17 cellular contexts compared by ENCODE assay signal in the genomic region with DNA sequence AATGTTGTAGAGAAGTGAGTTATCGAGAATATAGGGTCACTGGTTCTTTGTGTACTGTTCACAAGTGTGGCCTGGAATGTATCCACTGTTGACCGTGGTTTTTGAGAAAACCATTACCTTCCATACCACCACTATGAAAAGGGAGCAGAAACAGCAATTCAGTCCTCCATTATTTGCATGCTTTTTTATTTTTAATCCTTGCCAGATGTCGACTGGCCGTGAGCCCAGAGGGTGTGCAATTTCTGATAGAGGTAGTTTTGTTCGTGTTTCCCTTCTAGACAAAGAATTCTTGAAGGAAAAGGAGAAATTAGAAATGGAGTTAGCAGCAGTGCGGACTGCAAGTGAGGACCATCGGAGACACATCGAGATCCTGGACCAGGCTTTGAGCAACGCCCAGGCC.
DNase-seq lines count a peak whose midpoint lies in the region; ATAC-seq and TF ChIP-seq lines count a peak whose summit lies in the region.
"Had no signal": no experiment of that assay in that cellular context is flagged by ENCODE, and none has a peak within 500 bp of the region (broad histone marks: within the 10 kb centered on the region; RNA-seq: fewer than 3 reads in every experiment).

No MANE protein-coding gene starts in this region.

- ATAC-seq in GM21717 (IDR thresholded peaks at IDR 0.05; ENCODE audit: unreplicated experiment) = no peak
- ATAC-seq: natural killer cell; stimulated activated naive B cell treated with anti-CD40 and anti-IgM and Interleukin-4, amounts not matched to agents 10 μg/mL and 1 μg/mL and 100 μg/mL, for 72 hours; upper lobe of right lung had no signal

- H3K27me3 ChIP-seq in SJCRH30 = no peaks in the 10 kb centered on the region
- no peaks in the 10 kb centered on the region for H3K27me3 ChIP-seq in testis
- H3K27me3 ChIP-seq: upper lobe of right lung had no signal

- no peaks in the 10 kb centered on the region for H3K9me3 Mint-ChIP-seq in activated naive CD4-positive, alpha-beta T cell treated with anti-CD3 and anti-CD28 coated beads, Interleukin-2, amount 50 U/mL, for 24 hours
- H3K9me3 Mint-ChIP-seq in activated naive CD4-positive, alpha-beta T cell treated with anti-CD3 and anti-CD28 coated beads, Interleukin-2, amount 10 ng/mL, durations not matched to agents 7 days and 5 days = no peaks in the 10 kb centered on the region
- H3K9me3 Mint-ChIP-seq: CD4-positive, alpha-beta T cell; natural killer cell had no signal

- no peaks in the 10 kb centered on the region for H3K27me3 Mint-ChIP-seq in activated naive CD4-positive, alpha-beta T cell treated with anti-CD3 and anti-CD28 coated beads, Interleukin-2, amount 50 U/mL, for 24 hours
- H3K27me3 Mint-ChIP-seq in activated naive CD4-positive, alpha-beta T cell treated with anti-CD3 and anti-CD28 coated beads, Interleukin-2, amount 10 ng/mL, durations not matched to agents 7 days and 5 days = no peaks in the 10 kb centered on the region
- H3K27me3 Mint-ChIP-seq: CD4-positive, alpha-beta T cell; stimulated activated naive B cell treated with anti-CD40 and anti-IgM and Interleukin-4, amounts not matched to agents 10 μg/mL and 1 μg/mL and 100 μg/mL, for 72 hours had no signal

- peak overlapping the region; percentile 27; the same call in 1 of the 2 replicates for H3K27ac ChIP-seq in SJCRH30
- H3K27ac ChIP-seq in testis = no peak overlapping the region
- H3K27ac ChIP-seq: prostate gland, upper lobe of right lung had no signal

- H3K36me3 ChIP-seq in SJCRH30 (peaks cover 34% of the 10 kb centered on the region), testis (ENCODE audit: low read depth, missing control alignments) (no peaks in the 10 kb centered on the region)

- H3K9me3 ChIP-seq in SJCRH30 (replicated peaks) = no peaks in the 10 kb centered on the region
- H3K9me3 ChIP-seq in testis = no peaks in the 10 kb centered on the region
- H3K9me3 ChIP-seq: prostate gland, upper lobe of right lung had no signal

- no peak overlapping the region for H3K4me3 Mint-ChIP-seq in activated naive CD4-positive, alpha-beta T cell treated with anti-CD3 and anti-CD28 coated beads, Interleukin-2, amount 50 U/mL, for 24 hours
- no peak overlapping the region for H3K4me3 Mint-ChIP-seq in activated naive CD4-positive, alpha-beta T cell treated with anti-CD3 and anti-CD28 coated beads, Interleukin-2, amount 10 ng/mL, durations not matched to agents 7 days and 5 days
- H3K4me3 Mint-ChIP-seq: CD4-positive, alpha-beta T cell; memory B cell; natural killer cell; stimulated activated naive B cell treated with anti-CD40 and anti-IgM and Interleukin-4, amounts not matched to agents 10 μg/mL and 1 μg/mL and 100 μg/mL, for 72 hours had no signal

- WGBS in testis, 2 donors = 63 to 65% methylated on average over 9 of the region's 9 CpGs

- CTCF ChIA-PET in activated naive CD4-positive, alpha-beta T cell treated with anti-CD3 and anti-CD28 coated beads, Interleukin-2, amount 10 ng/mL, durations not matched to agents 7 days and 5 days (lab: Charles Lee) = no interaction called here

- H3K4me3 ChIP-seq in SJCRH30 (no peak overlapping the region), fibroblast of mammary gland (ENCODE audit: control insufficient read depth, low read depth, low read length) (no peak overlapping the region), testis (no peak overlapping the region)
- H3K4me3 ChIP-seq: prostate gland, upper lobe of right lung had no signal

- intact Hi-C loops in testis (cut with DNase I; ENCODE audit: low total_unique reads) = no loop called here

- TF ChIP-seq CTCF in fibroblast of mammary gland (conservative IDR thresholded peaks at IDR 0.05; ENCODE audit: control insufficient read depth, insufficient read depth, low read depth, low read length) (no peak), testis (IDR thresholded peaks at IDR 0.05) (no peak)

- H3K36me3 Mint-ChIP-seq in activated naive CD4-positive, alpha-beta T cell treated with anti-CD3 and anti-CD28 coated beads, Interleukin-2, amount 50 U/mL, for 24 hours = no peaks in the 10 kb centered on the region
- no peaks in the 10 kb centered on the region for H3K36me3 Mint-ChIP-seq in activated naive CD4-positive, alpha-beta T cell treated with anti-CD3 and anti-CD28 coated beads, Interleukin-2, amount 10 ng/mL, durations not matched to agents 7 days and 5 days
- H3K36me3 Mint-ChIP-seq: memory B cell; stimulated activated naive B cell treated with anti-CD40 and anti-IgM and Interleukin-4, amounts not matched to agents 10 μg/mL and 1 μg/mL and 100 μg/mL, for 72 hours had no signal

- H3K4me1 ChIP-seq in SJCRH30 = peaks cover 3% of the 10 kb centered on the region; the same call in 1 of the 2 replicates
- no peaks in the 10 kb centered on the region for H3K4me1 ChIP-seq in testis

- no peak for TF ChIP-seq POLR2A in testis (IDR thresholded peaks at IDR 0.05)

- peak overlapping the region; percentile 30 for H3K27ac Mint-ChIP-seq in activated naive CD4-positive, alpha-beta T cell treated with anti-CD3 and anti-CD28 coated beads, Interleukin-2, amount 50 U/mL, for 24 hours
- no peak overlapping the region for H3K27ac Mint-ChIP-seq in activated naive CD4-positive, alpha-beta T cell treated with anti-CD3 and anti-CD28 coated beads, Interleukin-2, amount 10 ng/mL, durations not matched to agents 7 days and 5 days
- H3K27ac Mint-ChIP-seq: CD4-positive, alpha-beta T cell; memory B cell; natural killer cell; stimulated activated naive B cell treated with anti-CD40 and anti-IgM and Interleukin-4, amounts not matched to agents 10 μg/mL and 1 μg/mL and 100 μg/mL, for 72 hours had no signal

- no peak for DNase-seq in activated naive CD4-positive, alpha-beta T cell treated with anti-CD3 and anti-CD28 coated beads, Interleukin-2, amount 10 ng/mL, durations not matched to agents 7 days and 5 days
- DNase-seq in SJCRH30 (peak in 1 of 2 experiments; percentile 24), fibroblast of mammary gland (ENCODE audit: low read depth) (peak; percentile 53), testis (peak; percentile 25), kidney tubule cell (ENCODE audit: low spot score) (no peak), dedifferentiated amniotic fluid mesenchymal stem cell (ENCODE audit: extremely low spot score) (no peak)
- DNase-seq: CD4-positive, alpha-beta T cell; glutamatergic neuron; natural killer cell; SHP77 treated with DMSO at 0.1 percent for 48 hours; stimulated activated naive B cell treated with anti-CD40 and anti-IgM and Interleukin-4, amounts not matched to agents 10 μg/mL and 1 μg/mL and 100 μg/mL, for 72 hours; T-helper 9 cell; upper lobe of right lung had no signal

- no peaks in the 10 kb centered on the region for H3K4me1 Mint-ChIP-seq in activated naive CD4-positive, alpha-beta T cell treated with anti-CD3 and anti-CD28 coated beads, Interleukin-2, amount 50 U/mL, for 24 hours
- H3K4me1 Mint-ChIP-seq in activated naive CD4-positive, alpha-beta T cell treated with anti-CD3 and anti-CD28 coated beads, Interleukin-2, amount 10 ng/mL, durations not matched to agents 7 days and 5 days = no peaks in the 10 kb centered on the region
- H3K4me1 Mint-ChIP-seq: memory B cell; natural killer cell; stimulated activated naive B cell treated with anti-CD40 and anti-IgM and Interleukin-4, amounts not matched to agents 10 μg/mL and 1 μg/mL and 100 μg/mL, for 72 hours had no signal

Comparison
In these comparisons a context has a peak if more than half of its experiments do, and no peak if none do; other contexts are left out.
1. DNase-seq: peak in fibroblast of mammary gland (single experiment) and testis (single experiment); none in activated naive CD4-positive, alpha-beta T cell treated with anti-CD3 and anti-CD28 coated beads, Interleukin-2, amount 10 ng/mL, durations not matched to agents 7 days and 5 days (single experiment), kidney tubule cell (single experiment) and dedifferentiated amniotic fluid mesenchymal stem cell (single experiment).